Comparison of ENCODE assay signal across 1 cellular context in the genomic region with DNA sequence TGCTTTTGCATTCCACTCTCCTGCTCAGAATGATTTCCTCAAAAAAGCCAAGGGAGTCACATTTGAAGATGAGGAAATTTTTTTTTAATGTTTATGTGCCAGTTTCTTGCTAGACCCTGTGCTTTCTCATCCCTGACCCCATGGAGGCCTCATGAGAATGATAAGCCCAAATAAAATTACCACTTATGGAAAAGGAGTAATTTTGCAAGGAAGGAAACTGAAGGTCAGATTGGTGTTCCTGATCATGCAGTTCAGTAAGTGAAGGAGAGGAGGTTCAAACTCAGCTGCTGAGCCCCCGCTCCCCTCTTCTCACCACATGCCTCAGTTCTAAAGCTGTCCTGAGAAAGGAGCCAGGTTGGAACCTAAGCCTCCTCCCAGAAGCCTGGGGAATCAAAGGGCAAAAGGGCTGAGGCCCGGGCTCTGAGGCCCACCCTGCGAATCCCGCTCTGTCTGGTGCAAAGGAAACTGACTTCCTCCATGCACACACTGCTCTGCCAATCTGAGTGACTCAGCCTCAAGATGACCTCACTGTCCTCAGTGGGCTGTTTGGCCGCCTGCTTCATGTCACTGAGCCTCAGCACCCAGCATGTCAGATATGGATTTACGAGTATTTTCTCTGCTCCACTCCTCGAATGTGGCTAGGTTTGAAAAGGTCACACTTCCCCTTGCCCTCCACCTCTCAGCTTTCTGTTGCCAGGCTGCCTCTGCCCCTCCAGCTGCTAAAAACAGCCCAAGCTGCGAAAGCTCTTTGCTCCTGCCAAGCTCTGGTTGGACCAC.
TF ChIP-seq lines count a peak whose summit lies in the region.

No MANE protein-coding gene starts in this region.

TF ChIP-seq in SK-N-SH treated with all-trans-retinoic acid at 6 μM for 48 hours, 23 proteins besides CTCF, POLR2A, EP300 and RAD21 (continued from another document):
- 0 out of 2 replicates have a peak, but pooled peaks have one; percentile 14 for TF ChIP-seq GLIS3 (CRISPR knock-in tag; IDR thresholded peaks at IDR 0.05)
